1 cellular context compared by ENCODE assay signal in the genomic region with DNA sequence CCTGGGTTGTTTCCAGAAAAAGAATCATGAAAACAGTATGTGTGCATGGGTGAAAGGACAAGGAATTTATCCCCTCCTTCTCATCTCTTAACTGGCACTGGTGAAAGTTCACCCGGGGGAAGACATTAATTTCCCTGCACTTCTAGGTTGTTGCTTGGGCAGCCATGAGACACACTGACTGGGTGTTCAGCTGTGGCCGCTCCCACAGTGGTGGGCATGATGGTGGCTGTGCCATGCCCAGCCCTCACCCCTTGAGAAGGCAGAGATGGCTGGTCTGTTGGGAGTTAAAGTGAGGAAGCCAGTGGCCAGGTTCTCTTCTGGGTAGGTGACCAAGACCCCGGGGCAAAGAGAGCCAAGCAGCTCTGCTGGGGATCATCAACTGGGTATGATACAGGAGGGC.
TF ChIP-seq lines count a peak whose summit lies in the region.

No MANE protein-coding gene starts in this region.

TF ChIP-seq in WTC11, 78 proteins besides CTCF, POLR2A, EP300 and RAD21 (continued from another document):
- TF ChIP-seq ZNF317 (CRISPR knock-in tag; IDR thresholded peaks at IDR 0.05; ENCODE audit: borderline replicate concordance, low read depth) (no peak), RORB (CRISPR knock-in tag; IDR thresholded peaks at IDR 0.05) (no peak), EMX1 (CRISPR knock-in tag; IDR thresholded peaks at IDR 0.05) (no peak), NR3C1 (CRISPR knock-in tag; conservative IDR thresholded peaks at IDR 0.05; ENCODE audit: low read depth) (no peak), MXD4 (CRISPR knock-in tag; IDR thresholded peaks at IDR 0.05; ENCODE audit: borderline replicate concordance) (no peak), SMAD3 (CRISPR knock-in tag; IDR thresholded peaks at IDR 0.05; ENCODE audit: borderline replicate concordance) (no peak), TEAD4 (CRISPR knock-in tag; IDR thresholded peaks at IDR 0.05) (no peak), OVOL2 (CRISPR knock-in tag; IDR thresholded peaks at IDR 0.05; ENCODE audit: borderline replicate concordance) (no peak), ESRRA (CRISPR knock-in tag; IDR thresholded peaks at IDR 0.05; ENCODE audit: borderline replicate concordance) (no peak)
- TF ChIP-seq, protein P1, sequence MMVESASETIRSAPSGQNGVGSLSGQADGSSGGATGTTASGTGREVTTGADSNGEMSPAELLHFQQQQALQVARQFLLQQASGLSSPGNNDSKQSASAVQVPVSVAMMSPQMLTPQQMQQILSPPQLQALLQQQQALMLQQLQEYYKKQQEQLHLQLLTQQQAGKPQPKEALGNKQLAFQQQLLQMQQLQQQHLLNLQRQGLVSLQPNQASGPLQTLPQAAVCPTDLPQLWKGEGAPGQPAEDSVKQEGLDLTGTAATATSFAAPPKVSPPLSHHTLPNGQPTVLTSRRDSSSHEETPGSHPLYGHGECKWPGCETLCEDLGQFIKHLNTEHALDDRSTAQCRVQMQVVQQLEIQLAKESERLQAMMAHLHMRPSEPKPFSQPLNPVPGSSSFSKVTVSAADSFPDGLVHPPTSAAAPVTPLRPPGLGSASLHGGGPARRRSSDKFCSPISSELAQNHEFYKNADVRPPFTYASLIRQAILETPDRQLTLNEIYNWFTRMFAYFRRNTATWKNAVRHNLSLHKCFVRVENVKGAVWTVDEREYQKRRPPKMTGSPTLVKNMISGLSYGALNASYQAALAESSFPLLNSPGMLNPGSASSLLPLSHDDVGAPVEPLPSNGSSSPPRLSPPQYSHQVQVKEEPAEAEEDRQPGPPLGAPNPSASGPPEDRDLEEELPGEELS (CRISPR knock-in tag; IDR thresholded peaks at IDR 0.05) = no peak
- TF ChIP-seq, protein P2, sequence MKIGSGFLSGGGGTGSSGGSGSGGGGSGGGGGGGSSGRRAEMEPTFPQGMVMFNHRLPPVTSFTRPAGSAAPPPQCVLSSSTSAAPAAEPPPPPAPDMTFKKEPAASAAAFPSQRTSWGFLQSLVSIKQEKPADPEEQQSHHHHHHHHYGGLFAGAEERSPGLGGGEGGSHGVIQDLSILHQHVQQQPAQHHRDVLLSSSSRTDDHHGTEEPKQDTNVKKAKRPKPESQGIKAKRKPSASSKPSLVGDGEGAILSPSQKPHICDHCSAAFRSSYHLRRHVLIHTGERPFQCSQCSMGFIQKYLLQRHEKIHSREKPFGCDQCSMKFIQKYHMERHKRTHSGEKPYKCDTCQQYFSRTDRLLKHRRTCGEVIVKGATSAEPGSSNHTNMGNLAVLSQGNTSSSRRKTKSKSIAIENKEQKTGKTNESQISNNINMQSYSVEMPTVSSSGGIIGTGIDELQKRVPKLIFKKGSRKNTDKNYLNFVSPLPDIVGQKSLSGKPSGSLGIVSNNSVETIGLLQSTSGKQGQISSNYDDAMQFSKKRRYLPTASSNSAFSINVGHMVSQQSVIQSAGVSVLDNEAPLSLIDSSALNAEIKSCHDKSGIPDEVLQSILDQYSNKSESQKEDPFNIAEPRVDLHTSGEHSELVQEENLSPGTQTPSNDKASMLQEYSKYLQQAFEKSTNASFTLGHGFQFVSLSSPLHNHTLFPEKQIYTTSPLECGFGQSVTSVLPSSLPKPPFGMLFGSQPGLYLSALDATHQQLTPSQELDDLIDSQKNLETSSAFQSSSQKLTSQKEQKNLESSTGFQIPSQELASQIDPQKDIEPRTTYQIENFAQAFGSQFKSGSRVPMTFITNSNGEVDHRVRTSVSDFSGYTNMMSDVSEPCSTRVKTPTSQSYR (CRISPR knock-in tag; IDR thresholded peaks at IDR 0.05) = no peak
